ENCODE assay signal across 12 cellular contexts in the genomic region with DNA sequence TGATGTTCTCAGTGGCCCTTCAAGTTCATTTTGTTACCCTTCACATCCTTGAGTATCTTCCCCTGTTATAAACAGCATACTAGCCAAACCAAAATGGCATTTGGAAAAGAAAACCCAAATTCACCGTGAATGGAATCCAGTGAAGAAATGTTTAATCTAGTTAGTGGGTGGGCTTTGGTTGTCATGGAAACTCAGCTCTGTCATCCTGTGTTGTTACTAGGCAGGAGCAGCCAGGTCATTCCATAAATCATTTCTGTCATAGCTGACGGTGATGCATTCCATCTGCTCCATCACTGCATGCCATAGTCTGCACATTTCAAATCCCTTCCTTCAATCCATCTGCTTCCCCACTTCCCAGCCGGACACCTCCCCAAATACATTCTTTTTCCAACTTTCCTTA.
DNase-seq lines count a peak whose midpoint lies in the region; ATAC-seq and TF ChIP-seq lines count a peak whose summit lies in the region.
"Had no signal": no experiment of that assay in that cellular context is flagged by ENCODE, and none has a peak within 500 bp of the region (broad histone marks: within the 10 kb centered on the region; RNA-seq: fewer than 3 reads in every experiment).

No MANE protein-coding gene starts in this region.

- intact Hi-C loops in activated CD4-positive, alpha-beta memory T cell treated with anti-CD3 and anti-CD28 coated beads for 36 hours (cut with micrococcal nuclease), result no loop called here
- intact Hi-C loops in CD8-positive, alpha-beta T cell (cut with DNase I, micrococcal nuclease), result no loop called here

- H3K4me1 Mint-ChIP-seq in HFFc6 (ENCODE audit: low read depth), result peaks cover 43% of the 10 kb centered on the region
- no peaks in the 10 kb centered on the region for H3K4me1 Mint-ChIP-seq in activated CD4-positive, alpha-beta memory T cell treated with anti-CD3 and anti-CD28 coated beads for 36 hours (ENCODE audit: low read depth)
- H3K4me1 Mint-ChIP-seq in CD8-positive, alpha-beta T cell (ENCODE audit: low read depth), result no peaks in the 10 kb centered on the region
- H3K4me1 Mint-ChIP-seq: B cell had no signal

- H3K4me3 ChIP-seq in foreskin fibroblast (ENCODE audit: low read depth in 1 of 2, low read length in 2 of 2), result no peak overlapping the region
- H3K4me3 ChIP-seq in CD8-positive, alpha-beta T cell (ENCODE audit: low read depth, low read length), result no peak overlapping the region
- H3K4me3 ChIP-seq: thyroid gland had no signal

- H3K9me3 ChIP-seq in CD8-positive, alpha-beta T cell (ENCODE audit: low read length), result no peaks in the 10 kb centered on the region
- H3K9me3 ChIP-seq: thyroid gland had no signal

- no peak for ATAC-seq in CD8-positive, alpha-beta T cell

- H3K36me3 Mint-ChIP-seq in HFFc6 (ENCODE audit: low read depth), result peaks cover 72% of the 10 kb centered on the region
- H3K36me3 Mint-ChIP-seq in activated CD4-positive, alpha-beta memory T cell treated with anti-CD3 and anti-CD28 coated beads for 36 hours, result peaks cover 24% of the 10 kb centered on the region
- H3K36me3 Mint-ChIP-seq in CD8-positive, alpha-beta T cell, result peaks cover 60% of the 10 kb centered on the region

- peak overlapping the region; percentile 50 for H3K4me3 Mint-ChIP-seq in HFFc6
- no peak overlapping the region for H3K4me3 Mint-ChIP-seq in activated CD4-positive, alpha-beta memory T cell treated with anti-CD3 and anti-CD28 coated beads for 36 hours
- no peak overlapping the region for H3K4me3 Mint-ChIP-seq in CD8-positive, alpha-beta T cell
- H3K4me3 Mint-ChIP-seq: B cell had no signal

- CTCF ChIA-PET in RWPE1 (lab: Yijun Ruan, JAX), result no interaction called here
- CTCF ChIA-PET in activated CD4-positive, alpha-beta memory T cell treated with anti-CD3 and anti-CD28 coated beads for 36 hours (lab: Charles Lee), result no interaction called here
- CTCF ChIA-PET in CD8-positive, alpha-beta T cell (lab: Charles Lee), result no interaction called here

- H3K27ac Mint-ChIP-seq in HFFc6, result peak overlapping the region; percentile 78
- no peak overlapping the region for H3K27ac Mint-ChIP-seq in activated CD4-positive, alpha-beta memory T cell treated with anti-CD3 and anti-CD28 coated beads for 36 hours
- no peak overlapping the region for H3K27ac Mint-ChIP-seq in CD8-positive, alpha-beta T cell
- H3K27ac Mint-ChIP-seq: B cell had no signal

- H3K27ac ChIP-seq in RWPE1, result no peak overlapping the region
- no peak overlapping the region for H3K27ac ChIP-seq in CD8-positive, alpha-beta T cell (ENCODE audit: low read depth, low read length)
- H3K27ac ChIP-seq: KMS-11, thyroid gland had no signal

- no peaks in the 10 kb centered on the region for H3K9me3 Mint-ChIP-seq in HFFc6
- no peaks in the 10 kb centered on the region for H3K9me3 Mint-ChIP-seq in activated CD4-positive, alpha-beta memory T cell treated with anti-CD3 and anti-CD28 coated beads for 36 hours
- H3K9me3 Mint-ChIP-seq in CD8-positive, alpha-beta T cell, result no peaks in the 10 kb centered on the region

- no peaks in the 10 kb centered on the region for H3K27me3 ChIP-seq in CD8-positive, alpha-beta T cell (ENCODE audit: insufficient read depth, low read length)
- H3K27me3 ChIP-seq: thyroid gland had no signal

- TF ChIP-seq CTCF in HFFc6 (IDR thresholded peaks at IDR 0.05) (no peak), RWPE1 (conservative IDR thresholded peaks at IDR 0.05; ENCODE audit: low read depth) (no peak), foreskin fibroblast (IDR thresholded peaks at IDR 0.05; ENCODE audit: low read depth, low read length) (no peak)
- no peak for TF ChIP-seq CTCF in CD8-positive, alpha-beta T cell (IDR thresholded peaks at IDR 0.05)

- no peaks in the 10 kb centered on the region for H3K4me1 ChIP-seq in CD8-positive, alpha-beta T cell (ENCODE audit: insufficient read depth, low read length)
- H3K4me1 ChIP-seq: thyroid gland had no signal

- POLR2A ChIA-PET in RWPE1 (lab: Yijun Ruan, JAX; ENCODE audit: low non-redundant PET), result no interaction called here
- POLR2A ChIA-PET in activated CD4-positive, alpha-beta memory T cell treated with anti-CD3 and anti-CD28 coated beads for 36 hours (lab: Charles Lee), result interaction anchor here (1.0 kb wide), 1 partner anchor 9 kb away, joined by 3 read pairs; no protein-coding TSS in a partner anchor
- POLR2A ChIA-PET in CD8-positive, alpha-beta T cell (lab: Charles Lee), result no interaction called here

- H3K27me3 Mint-ChIP-seq in HFFc6 (ENCODE audit: insufficient read depth), result peaks cover 3% of the 10 kb centered on the region
- H3K27me3 Mint-ChIP-seq in activated CD4-positive, alpha-beta memory T cell treated with anti-CD3 and anti-CD28 coated beads for 36 hours, result no peaks in the 10 kb centered on the region
- no peaks in the 10 kb centered on the region for H3K27me3 Mint-ChIP-seq in CD8-positive, alpha-beta T cell (ENCODE audit: low read depth)
- H3K27me3 Mint-ChIP-seq: B cell had no signal

- DNase-seq in A172 (ENCODE audit: low spot score) (peak; percentile 58), HFFc6 (peak; percentile 88), RWPE1 (ENCODE audit: low spot score) (peak; percentile 30), foreskin fibroblast (peak; percentile 63 to 74), germinal center (ENCODE audit: low spot score) (no peak), T-helper 9 cell (no peak)
- DNase-seq in activated CD4-positive, alpha-beta memory T cell treated with anti-CD3 and anti-CD28 coated beads for 36 hours, result no peak
- no peak for DNase-seq in CD8-positive, alpha-beta T cell
- DNase-seq: mammary epithelial cell, thyroid gland had no signal

- no peaks in the 10 kb centered on the region for H3K36me3 ChIP-seq in CD8-positive, alpha-beta T cell (ENCODE audit: insufficient read depth, low read length)

Comparison
In these comparisons a context has a peak if more than half of its experiments do, and no peak if none do; other contexts are left out.
1. DNase-seq: peak in A172 (single experiment), HFFc6 (single experiment), RWPE1 (single experiment) and foreskin fibroblast (2 of 2); none in germinal center (single experiment), T-helper 9 cell (single experiment), activated CD4-positive, alpha-beta memory T cell treated with anti-CD3 and anti-CD28 coated beads for 36 hours (single experiment) and CD8-positive, alpha-beta T cell (0 of 7).